29 cellular contexts compared by ENCODE assay signal in genomic region chr5:133890776-133891280, GRCh38.
"Had no signal": no experiment of that assay in that cellular context is flagged by ENCODE, and none has a peak within 500 bp of the region (broad histone marks: within the 10 kb centered on the region; RNA-seq: fewer than 3 reads in every experiment).

No MANE protein-coding gene starts in this region.

- H3K27me3 ChIP-seq: ascending aorta, body of pancreas had no signal

- H3K4me3 ChIP-seq: ascending aorta, body of pancreas had no signal

- H3K4me1 ChIP-seq: ascending aorta, body of pancreas had no signal

- H3K36me3 ChIP-seq: ascending aorta had no signal

- H3K36me3 Mint-ChIP-seq: activated CD8-positive, alpha-beta memory T cell treated with anti-CD3 and anti-CD28 coated beads, Interleukin-2, amount 10 ng/mL, durations not matched to agents 7 days and 5 days; activated naive CD4-positive, alpha-beta T cell treated with anti-CD3 and anti-CD28 coated beads, Interleukin-2, amount 50 U/mL, for 72 hours; WTC11 had no signal

- H3K9me3 ChIP-seq: ascending aorta, body of pancreas had no signal

- H3K4me3 Mint-ChIP-seq: activated CD8-positive, alpha-beta memory T cell treated with anti-CD3 and anti-CD28 coated beads, Interleukin-2, amount 10 ng/mL, durations not matched to agents 7 days and 5 days; activated naive CD8-positive, alpha-beta T cell treated with anti-CD3 and anti-CD28 coated beads, Interleukin-2, amount 50 U/mL, for 24 hours; activated T-cell treated with anti-CD3 and anti-CD28 coated beads, Interleukin-2, amount 50 U/mL, for 4 hours; T-helper 1 cell treated with Interleukin-12 subunit alpha and Interleukin-12 subunit beta and Interleukin-4 antibody, amounts not matched to agents 30 μg/mL and 1 μg/mL, for 36 hours; WTC11 had no signal

- ATAC-seq: activated CD8-positive, alpha-beta memory T cell treated with anti-CD3 and anti-CD28 coated beads, Interleukin-2, amount 10 ng/mL, durations not matched to agents 7 days and 5 days; activated T-cell treated with anti-CD3 and anti-CD28 coated beads, Interleukin-2, amount 50 U/mL, for 4 hours; body of pancreas; Panc1; WTC11 had no signal

- H3K27me3 Mint-ChIP-seq: activated naive CD8-positive, alpha-beta T cell treated with anti-CD3 and anti-CD28 coated beads, Interleukin-2, amount 50 U/mL, for 24 hours had no signal

- H3K9me3 Mint-ChIP-seq: activated naive CD4-positive, alpha-beta T cell treated with anti-CD3 and anti-CD28 coated beads, Interleukin-2, amount 50 U/mL, for 72 hours; activated naive CD8-positive, alpha-beta T cell treated with anti-CD3 and anti-CD28 coated beads, Interleukin-2, amount 50 U/mL, for 24 hours; activated T-cell treated with anti-CD3 and anti-CD28 coated beads, Interleukin-2, amount 50 U/mL, for 4 hours; T-helper 1 cell treated with Interleukin-12 subunit alpha and Interleukin-12 subunit beta and Interleukin-4 antibody, amounts not matched to agents 30 μg/mL and 1 μg/mL, for 36 hours; WTC11 had no signal

- H3K27ac Mint-ChIP-seq: activated CD8-positive, alpha-beta memory T cell treated with anti-CD3 and anti-CD28 coated beads, Interleukin-2, amount 10 ng/mL, durations not matched to agents 7 days and 5 days; activated naive CD4-positive, alpha-beta T cell treated with anti-CD3 and anti-CD28 coated beads, Interleukin-2, amount 50 U/mL, for 72 hours; activated naive CD8-positive, alpha-beta T cell treated with anti-CD3 and anti-CD28 coated beads, Interleukin-2, amount 50 U/mL, for 24 hours; T-helper 1 cell treated with Interleukin-12 subunit alpha and Interleukin-12 subunit beta and Interleukin-4 antibody, amounts not matched to agents 30 μg/mL and 1 μg/mL, for 36 hours; WTC11 had no signal

- H3K4me1 Mint-ChIP-seq: activated CD8-positive, alpha-beta memory T cell treated with anti-CD3 and anti-CD28 coated beads, Interleukin-2, amount 10 ng/mL, durations not matched to agents 7 days and 5 days; WTC11 had no signal

- H3K27ac ChIP-seq: ascending aorta, body of pancreas, RWPE1 had no signal

- DNase-seq: activated CD4-positive, alpha-beta T cell treated with anti-CD3 and anti-CD28 coated beads for 48 hours; activated CD4-positive, alpha-beta T cell treated with anti-CD3 and anti-CD28 coated beads, Interleukin-2, amount 50 U/mL, for 4 hours; activated CD4-positive, CD25-positive, alpha-beta regulatory T cell treated with anti-CD3 and anti-CD28 coated beads, Interleukin-2, amount 50 U/mL, for 72 hours; activated CD8-positive, alpha-beta memory T cell treated with anti-CD3 and anti-CD28 coated beads, Interleukin-2, amount 10 ng/mL, durations not matched to agents 7 days and 5 days; activated effector memory CD4-positive, alpha-beta T cell treated with anti-CD3 and anti-CD28 coated beads, Interleukin-2, amount 50 U/mL, for 16 hours; activated naive CD4-positive, alpha-beta T cell treated with Interleukin-2 at 50 U/mL for 16 hours; activated naive CD8-positive, alpha-beta T cell treated with anti-CD3 and anti-CD28 coated beads, Interleukin-2, amount 50 U/mL, for 24 hours; activated T-cell treated with anti-CD3 and anti-CD28 coated beads, Interleukin-2, amount 50 U/mL, for 4 hours; amniotic stem cell; body of pancreas; central memory CD4-positive, alpha-beta T cell; Kasumi-1; KBM-7; NCI-H146; NCI-H187 treated with DMSO at 0.1 percent for 48 hours; NCI-H2081 treated with DMSO at 0.1 percent for 48 hours; NCI-H226; NCI-H526; NCI-H82; NK-92 treated with Interleukin-12 subunit alpha and Interleukin-12 subunit beta, amount 100 ng/mL, for 24 hours; OCI-M1; SHP77; T-helper 9 cell had no signal
